Comparison of ENCODE assay signal across 18 cellular contexts in genomic region chr11:132777067-132777975, GRCh38.
DNase-seq lines count a peak whose midpoint lies in the region; ATAC-seq lines count a peak whose summit lies in the region.
"Had no signal": no experiment of that assay in that cellular context is flagged by ENCODE, and none has a peak within 500 bp of the region (broad histone marks: within the 10 kb centered on the region; RNA-seq: fewer than 3 reads in every experiment).

No MANE protein-coding gene starts in this region.

- no peak overlapping the region for H3K4me3 Mint-ChIP-seq in activated CD4-positive, alpha-beta T cell treated with anti-CD3 and anti-CD28 coated beads, Interleukin-2, amount 10 ng/mL, durations not matched to agents 7 days and 5 days
- H3K4me3 Mint-ChIP-seq: CD8-positive, alpha-beta memory T cell had no signal

- no peaks in the 10 kb centered on the region for H3K79me1 ChIP-seq in neuronal stem cell (ENCODE audit: low read depth, low read length)

- H4K91ac ChIP-seq in neuronal stem cell (ENCODE audit: low read depth, low read length, poor library complexity): no peak overlapping the region

- H3K4me1 Mint-ChIP-seq in activated CD4-positive, alpha-beta T cell treated with anti-CD3 and anti-CD28 coated beads, Interleukin-2, amount 10 ng/mL, durations not matched to agents 7 days and 5 days: no peaks in the 10 kb centered on the region

- peak overlapping the region; percentile 30 for H2AFZ ChIP-seq in neuronal stem cell (ENCODE audit: low read length)

- H3K36me3 ChIP-seq in neuronal stem cell (replicated peaks in 1 of 2; ENCODE audit: control insufficient read depth in 2 of 2, insufficient read depth in 2 of 2, low read length in 2 of 2): no peaks in the 10 kb centered on the region

- in situ Hi-C loops in G401 (cut with HindIII; ENCODE audit: low sequenced_read_pairs): no loop called here

- H3K9me3 ChIP-seq in neuronal stem cell (replicated peaks in 1 of 2; ENCODE audit: control insufficient read depth in 2 of 2, insufficient read depth in 1 of 2, low read depth in 1 of 2, low read length in 2 of 2): no peaks in the 10 kb centered on the region

- CTCF ChIA-PET in activated CD4-positive, alpha-beta T cell treated with anti-CD3 and anti-CD28 coated beads, Interleukin-2, amount 10 ng/mL, durations not matched to agents 7 days and 5 days (lab: Charles Lee): interaction anchor here (1.8 kb wide), 1 partner anchor 8 kb away, joined by 4 read pairs; no protein-coding TSS in a partner anchor

- no peak overlapping the region for H3K14ac ChIP-seq in neuronal stem cell (ENCODE audit: low read length)

- no peak overlapping the region for H3K9ac ChIP-seq in neuronal stem cell (ENCODE audit: low read depth, low read length, poor library complexity)

- H3K4me1 ChIP-seq in neuronal stem cell (ENCODE audit: control insufficient read depth in 2 of 2, insufficient read depth in 1 of 2, low read depth in 1 of 2, low read length in 2 of 2): peaks cover 8 to 18% of the 10 kb centered on the region in 2 donors

- POLR2A ChIA-PET in activated CD4-positive, alpha-beta T cell treated with anti-CD3 and anti-CD28 coated beads, Interleukin-2, amount 10 ng/mL, durations not matched to agents 7 days and 5 days (lab: Charles Lee): no interaction called here

- no peak overlapping the region for H3K18ac ChIP-seq in neuronal stem cell (ENCODE audit: low read length)

- H3K4me2 ChIP-seq in neuronal stem cell (ENCODE audit: insufficient read depth, low read length, poor library complexity, severe bottlenecking): no peak overlapping the region

- no peak for ATAC-seq in HG03521 (IDR thresholded peaks at IDR 0.05; ENCODE audit: unreplicated experiment)
- ATAC-seq: HCT116 had no signal

- H3K27me3 Mint-ChIP-seq in activated CD4-positive, alpha-beta T cell treated with anti-CD3 and anti-CD28 coated beads, Interleukin-2, amount 10 ng/mL, durations not matched to agents 7 days and 5 days: no peaks in the 10 kb centered on the region

- H3K27ac Mint-ChIP-seq in activated CD4-positive, alpha-beta T cell treated with anti-CD3 and anti-CD28 coated beads, Interleukin-2, amount 10 ng/mL, durations not matched to agents 7 days and 5 days: no peak overlapping the region

- WGBS in neuronal stem cell (ENCODE audit: extremely low coverage in 2 of 2, insufficient read length in 2 of 2, insufficient replicate concordance in 1 of 2), 2 donors: no CpG with 5 or more reads among the region's 9 CpGs

- H3K36me3 Mint-ChIP-seq in activated CD4-positive, alpha-beta T cell treated with anti-CD3 and anti-CD28 coated beads, Interleukin-2, amount 10 ng/mL, durations not matched to agents 7 days and 5 days (ENCODE audit: low read depth): no peaks in the 10 kb centered on the region
- H3K36me3 Mint-ChIP-seq: CD8-positive, alpha-beta memory T cell had no signal

- no peak overlapping the region for H2BK15ac ChIP-seq in neuronal stem cell (ENCODE audit: low read length)

- H2BK5ac ChIP-seq in neuronal stem cell (ENCODE audit: low read length): no peak overlapping the region

- H2BK120ac ChIP-seq in neuronal stem cell (ENCODE audit: low read depth, low read length): no peak overlapping the region

- no peak overlapping the region for H3K4ac ChIP-seq in neuronal stem cell (ENCODE audit: low read length)

- no peak overlapping the region for H3K4me3 ChIP-seq in neuronal stem cell (ENCODE audit: low read length in 2 of 2)
- H3K4me3 ChIP-seq: SK-N-MC had no signal

- H4K8ac ChIP-seq in neuronal stem cell (ENCODE audit: low read depth, low read length): no peak overlapping the region

- no peaks in the 10 kb centered on the region for H3K9me3 Mint-ChIP-seq in activated CD4-positive, alpha-beta T cell treated with anti-CD3 and anti-CD28 coated beads, Interleukin-2, amount 10 ng/mL, durations not matched to agents 7 days and 5 days

- H3K23ac ChIP-seq in neuronal stem cell (ENCODE audit: low read depth, low read length, poor library complexity): no peak overlapping the region

- no peak overlapping the region for H2BK12ac ChIP-seq in neuronal stem cell (ENCODE audit: low read length)

- no peak overlapping the region for H2AK5ac ChIP-seq in neuronal stem cell (ENCODE audit: low read depth, low read length)

- H3K27ac ChIP-seq in neuronal stem cell (replicated peaks; ENCODE audit: low read length): no peak overlapping the region
- H3K27ac ChIP-seq: SK-N-MC had no signal

- peak; percentile 74 for DNase-seq in G401 (ENCODE audit: low spot score)
- DNase-seq in HT-29 (ENCODE audit: low spot score): peak; percentile 11
- peak; percentile 46 for DNase-seq in cerebellum (ENCODE audit: low spot score)
- no peak for DNase-seq in neuronal stem cell (ENCODE audit: low spot score)
- DNase-seq in activated CD4-positive, alpha-beta T cell treated with anti-CD3 and anti-CD28 coated beads, Interleukin-2, amount 10 ng/mL, durations not matched to agents 7 days and 5 days: no peak
- no peak for DNase-seq in DMS 273 treated with DMSO at 0.1 percent for 48 hours (lab: John Stamatoyannopoulos, UW)
- DNase-seq: ACHN; CD8-positive, alpha-beta memory T cell; KBM-7; NCI-H1105 treated with DMSO at 0.1 percent for 48 hours; NCI-H187 treated with DMSO at 0.1 percent for 48 hours; NCI-H2227 treated with DMSO at 0.1 percent for 48 hours; NCI-H510A treated with DMSO at 0.1 percent for 48 hours; NCI-H774; Right ventricle myocardium superior had no signal

- no peaks in the 10 kb centered on the region for H3K27me3 ChIP-seq in neuronal stem cell (ENCODE audit: control insufficient read depth in 3 of 3, insufficient read depth in 3 of 3, low read depth in 1 of 3, low read length in 3 of 3)

Comparison
In these comparisons a context has a peak if more than half of its experiments do, and no peak if none do; other contexts are left out.
1. DNase-seq: peak in G401 (single experiment), HT-29 (single experiment) and cerebellum (single experiment); none in neuronal stem cell (single experiment), activated CD4-positive, alpha-beta T cell treated with anti-CD3 and anti-CD28 coated beads, Interleukin-2, amount 10 ng/mL, durations not matched to agents 7 days and 5 days (single experiment) and DMS 273 treated with DMSO at 0.1 percent for 48 hours (single experiment).